ENCODE assay signal across 21 cellular contexts in the genomic region with DNA sequence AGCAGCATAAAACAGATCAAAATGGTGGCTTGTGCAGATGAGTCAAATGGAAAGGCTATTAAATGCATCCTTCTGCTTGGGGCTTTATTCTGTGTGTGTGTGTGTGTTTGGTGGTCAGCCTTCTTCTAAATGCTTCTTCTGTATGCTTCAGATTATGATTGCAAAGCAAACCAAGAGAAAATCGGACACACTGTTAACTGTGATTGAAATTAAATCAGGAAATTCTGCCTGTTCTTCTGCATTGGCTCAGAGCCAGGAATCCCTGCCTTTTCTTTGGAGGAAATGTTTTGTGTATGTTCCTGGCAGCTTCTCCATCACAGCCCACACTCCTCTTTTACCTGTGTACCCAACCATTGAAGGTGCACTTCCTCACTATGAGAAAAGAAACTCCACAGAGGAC. TPM values are rescaled to one million over a fixed set of nuclear protein-coding genes. Genes with fewer than 3 reads are reported as not detected.
"Had no signal": no experiment of that assay in that cellular context is flagged by ENCODE, and none has a peak within 500 bp of the region (broad histone marks: within the 10 kb centered on the region; RNA-seq: fewer than 3 reads in every experiment).

No MANE protein-coding gene starts in this region.

- H3K27me3 ChIP-seq: left lung, right atrium auricular region, sigmoid colon, testis, tibial nerve, vagina had no signal

- H3K4me3 ChIP-seq: esophagus squamous epithelium, left lung, lower lobe of right lung, right atrium auricular region, sigmoid colon, skin epidermis, testis, tibial nerve, upper lobe of right lung, vagina had no signal

- H3K9me3 ChIP-seq: esophagus squamous epithelium, left lung, lower lobe of right lung, right atrium auricular region, sigmoid colon, testis, tibial nerve, upper lobe of right lung, vagina had no signal

- H3K4me1 ChIP-seq: esophagus squamous epithelium, left lung, lower lobe of right lung, right atrium auricular region, sigmoid colon, testis, tibial nerve, upper lobe of right lung, vagina had no signal

- H3K36me3 ChIP-seq: esophagus squamous epithelium, left lung, lower lobe of right lung, right atrium auricular region, sigmoid colon, tibial nerve, upper lobe of right lung, vagina had no signal

- H3K27ac ChIP-seq: epithelial cell of prostate, esophagus squamous epithelium, left lung, lower lobe of right lung, right atrium auricular region, sigmoid colon, skin epidermis, testis, tibial nerve, upper lobe of right lung, vagina had no signal

- ATAC-seq: effector memory CD8-positive, alpha-beta T cell; left lung; lower lobe of right lung; natural killer cell; stimulated activated naive B cell treated with anti-CD40 and anti-IgM and Interleukin-4, amounts not matched to agents 10 μg/mL and 1 μg/mL and 100 μg/mL, for 72 hours; stimulated activated naive CD8-positive, alpha-beta T cell treated with anti-CD3 and anti-CD28 coated beads, Interleukin-15, amount 100 ng/mL, for 72 hours; upper lobe of right lung had no signal

- FAIRE-seq: keratinocyte had no signal

- DNase-seq: effector memory CD8-positive, alpha-beta T cell; esophagus squamous epithelium; foreskin fibroblast; immature natural killer cell; left lung; lower lobe of right lung; natural killer cell; posterior cingulate gyrus; sigmoid colon; stimulated activated CD4-positive, alpha-beta T cell treated with anti-CD3 and anti-CD28 coated beads, Interleukin-2, amount 100 ng/mL, for 24 hours; stimulated activated CD4-positive, alpha-beta T cell treated with anti-CD3 and anti-CD28 coated beads, Interleukin-4, amount 100 ng/mL, for 4 hours; stimulated activated naive B cell treated with anti-CD40 and anti-IgM and Interleukin-4, amounts not matched to agents 10 μg/mL and 1 μg/mL and 100 μg/mL, for 72 hours; stimulated activated naive CD8-positive, alpha-beta T cell treated with anti-CD3 and anti-CD28 coated beads, Interleukin-15, amount 100 ng/mL, for 72 hours; testis; upper lobe of right lung had no signal

RNA-seq across cellular contexts. Expression of a gene that starts 22.3 kb away (rescaled TPM):
- total RNA-seq: natural killer cell had no signal
- polyA plus RNA-seq: immature natural killer cell, keratinocyte had no signal
